In genomic region chr21:42009831-42010506, GRCh38 we compare ENCODE assay signal across 1 cellular context.
TF ChIP-seq lines count a peak whose summit lies in the region.

Gene ZBTB21 (minus strand): TSS chr21:42010360. CDS start chr21:41994095, 16,265 bp downstream.

TF ChIP-seq in GM12878, 131 proteins besides CTCF, POLR2A, EP300 and RAD21 (continued from another document and continues in another):
- TF ChIP-seq, protein P1, sequence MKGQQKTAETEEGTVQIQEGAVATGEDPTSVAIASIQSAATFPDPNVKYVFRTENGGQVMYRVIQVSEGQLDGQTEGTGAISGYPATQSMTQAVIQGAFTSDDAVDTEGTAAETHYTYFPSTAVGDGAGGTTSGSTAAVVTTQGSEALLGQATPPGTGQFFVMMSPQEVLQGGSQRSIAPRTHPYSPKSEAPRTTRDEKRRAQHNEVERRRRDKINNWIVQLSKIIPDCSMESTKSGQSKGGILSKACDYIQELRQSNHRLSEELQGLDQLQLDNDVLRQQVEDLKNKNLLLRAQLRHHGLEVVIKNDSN (IDR thresholded peaks at IDR 0.05; ENCODE audit: borderline replicate concordance, extremely low read length, insufficient read depth, low read depth, low read length): peak; percentile 81
- TF ChIP-seq STAT3 (IDR thresholded peaks at IDR 0.05; ENCODE audit: low read depth, low read length) (no peak), BACH1 (IDR thresholded peaks at IDR 0.05; ENCODE audit: borderline replicate concordance) (no peak), MTA3 (IDR thresholded peaks at IDR 0.05; ENCODE audit: borderline replicate concordance, low read length) (no peak), NFXL1 (IDR thresholded peaks at IDR 0.05; ENCODE audit: borderline replicate concordance) (no peak), JUND (IDR thresholded peaks at IDR 0.05; ENCODE audit: low read depth, low read length) (peak; percentile 55; the same call in 1 of the 2 replicates), PAX8 (IDR thresholded peaks at IDR 0.05) (no peak), BRCA1 (IDR thresholded peaks at IDR 0.05; ENCODE audit: low read depth, low read length) (no peak), RCOR1 (conservative IDR thresholded peaks at IDR 0.05; ENCODE audit: low read depth, low read length) (no peak), MEF2A (IDR thresholded peaks at IDR 0.05; ENCODE audit: insufficient read depth, low read depth, low read length) (0 out of 2 replicates have a peak, but pooled peaks have one; percentile 0), ASH2L (IDR thresholded peaks at IDR 0.05; ENCODE audit: borderline replicate concordance, low read depth) (no peak), FOXM1 (IDR thresholded peaks at IDR 0.05; ENCODE audit: low read depth, low read length) (no peak), SPI1 (IDR thresholded peaks at IDR 0.05; ENCODE audit: borderline replicate concordance, insufficient read depth, low read depth, low read length) (no peak), CEBPZ (IDR thresholded peaks at IDR 0.05; ENCODE audit: low read depth, low read length) (no peak), NBN (IDR thresholded peaks at IDR 0.05) (peak; percentile 99), MLLT1 (IDR thresholded peaks at IDR 0.05) (peak; percentile 96), RBBP5 (conservative IDR thresholded peaks at IDR 0.05) (no peak), NR2F1 (conservative IDR thresholded peaks at IDR 0.05) (0 out of 2 replicates have a peak, but pooled peaks have one; percentile 42), BCL11A (IDR thresholded peaks at IDR 0.05; ENCODE audit: low read depth, low read length) (no peak), SRF (IDR thresholded peaks at IDR 0.05; ENCODE audit: low read depth in 2 of 2, low read length in 2 of 2) (no peak), ZBTB4 (CRISPR knock-in tag; IDR thresholded peaks at IDR 0.05) (no peak), RUNX3 (IDR thresholded peaks at IDR 0.05; ENCODE audit: low read length) (no peak), IRF4 (IDR thresholded peaks at IDR 0.05; ENCODE audit: low read depth, low read length) (no peak), RELA (IDR thresholded peaks at IDR 0.05; ENCODE audit: borderline replicate concordance, partially characterized antibody) (peak; percentile 45), CBX3 (IDR thresholded peaks at IDR 0.05; ENCODE audit: borderline replicate concordance, low read depth) (no peak), ZNF24 (IDR thresholded peaks at IDR 0.05) (no peak), ZNF687 (IDR thresholded peaks at IDR 0.05) (peak; percentile 45; the same call in 1 of the 2 replicates), YBX1 (IDR thresholded peaks at IDR 0.05) (no peak), SREBF1 (IDR thresholded peaks at IDR 0.05; ENCODE audit: low read length) (no peak), MYB (IDR thresholded peaks at IDR 0.05; ENCODE audit: borderline replicate concordance, low read depth, low read length) (no peak), RB1 (IDR thresholded peaks at IDR 0.05; ENCODE audit: borderline replicate concordance) (peak; percentile 62; the same call in 1 of the 2 replicates)
- TF ChIP-seq, protein P2, sequence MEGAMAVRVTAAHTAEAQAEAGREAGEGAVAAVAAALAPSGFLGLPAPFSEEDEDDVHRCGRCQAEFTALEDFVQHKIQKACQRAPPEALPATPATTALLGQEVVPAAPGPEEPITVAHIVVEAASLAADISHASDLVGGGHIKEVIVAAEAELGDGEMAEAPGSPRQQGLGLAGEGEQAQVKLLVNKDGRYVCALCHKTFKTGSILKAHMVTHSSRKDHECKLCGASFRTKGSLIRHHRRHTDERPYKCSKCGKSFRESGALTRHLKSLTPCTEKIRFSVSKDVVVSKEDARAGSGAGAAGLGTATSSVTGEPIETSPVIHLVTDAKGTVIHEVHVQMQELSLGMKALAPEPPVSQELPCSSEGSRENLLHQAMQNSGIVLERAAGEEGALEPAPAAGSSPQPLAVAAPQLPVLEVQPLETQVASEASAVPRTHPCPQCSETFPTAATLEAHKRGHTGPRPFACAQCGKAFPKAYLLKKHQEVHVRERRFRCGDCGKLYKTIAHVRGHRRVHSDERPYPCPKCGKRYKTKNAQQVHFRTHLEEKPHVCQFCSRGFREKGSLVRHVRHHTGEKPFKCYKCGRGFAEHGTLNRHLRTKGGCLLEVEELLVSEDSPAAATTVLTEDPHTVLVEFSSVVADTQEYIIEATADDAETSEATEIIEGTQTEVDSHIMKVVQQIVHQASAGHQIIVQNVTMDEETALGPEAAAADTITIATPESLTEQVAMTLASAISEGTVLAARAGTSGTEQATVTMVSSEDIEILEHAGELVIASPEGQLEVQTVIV (IDR thresholded peaks at IDR 0.05; ENCODE audit: borderline replicate concordance, partially characterized antibody): no peak
- TF ChIP-seq, protein P3, sequence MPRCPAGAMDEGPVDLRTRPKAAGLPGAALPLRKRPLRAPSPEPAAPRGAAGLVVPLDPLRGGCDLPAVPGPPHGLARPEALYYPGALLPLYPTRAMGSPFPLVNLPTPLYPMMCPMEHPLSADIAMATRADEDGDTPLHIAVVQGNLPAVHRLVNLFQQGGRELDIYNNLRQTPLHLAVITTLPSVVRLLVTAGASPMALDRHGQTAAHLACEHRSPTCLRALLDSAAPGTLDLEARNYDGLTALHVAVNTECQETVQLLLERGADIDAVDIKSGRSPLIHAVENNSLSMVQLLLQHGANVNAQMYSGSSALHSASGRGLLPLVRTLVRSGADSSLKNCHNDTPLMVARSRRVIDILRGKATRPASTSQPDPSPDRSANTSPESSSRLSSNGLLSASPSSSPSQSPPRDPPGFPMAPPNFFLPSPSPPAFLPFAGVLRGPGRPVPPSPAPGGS (IDR thresholded peaks at IDR 0.05; ENCODE audit: borderline replicate concordance, insufficient read depth, low read depth, low read length, poor library complexity, severe bottlenecking): no peak
- TF ChIP-seq, protein P4, sequence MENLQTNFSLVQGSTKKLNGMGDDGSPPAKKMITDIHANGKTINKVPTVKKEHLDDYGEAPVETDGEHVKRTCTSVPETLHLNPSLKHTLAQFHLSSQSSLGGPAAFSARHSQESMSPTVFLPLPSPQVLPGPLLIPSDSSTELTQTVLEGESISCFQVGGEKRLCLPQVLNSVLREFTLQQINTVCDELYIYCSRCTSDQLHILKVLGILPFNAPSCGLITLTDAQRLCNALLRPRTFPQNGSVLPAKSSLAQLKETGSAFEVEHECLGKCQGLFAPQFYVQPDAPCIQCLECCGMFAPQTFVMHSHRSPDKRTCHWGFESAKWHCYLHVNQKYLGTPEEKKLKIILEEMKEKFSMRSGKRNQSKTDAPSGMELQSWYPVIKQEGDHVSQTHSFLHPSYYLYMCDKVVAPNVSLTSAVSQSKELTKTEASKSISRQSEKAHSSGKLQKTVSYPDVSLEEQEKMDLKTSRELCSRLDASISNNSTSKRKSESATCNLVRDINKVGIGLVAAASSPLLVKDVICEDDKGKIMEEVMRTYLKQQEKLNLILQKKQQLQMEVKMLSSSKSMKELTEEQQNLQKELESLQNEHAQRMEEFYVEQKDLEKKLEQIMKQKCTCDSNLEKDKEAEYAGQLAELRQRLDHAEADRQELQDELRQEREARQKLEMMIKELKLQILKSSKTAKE (IDR thresholded peaks at IDR 0.05; ENCODE audit: low read depth, poor library complexity, severe bottlenecking): no peak
- TF ChIP-seq, protein P5, sequence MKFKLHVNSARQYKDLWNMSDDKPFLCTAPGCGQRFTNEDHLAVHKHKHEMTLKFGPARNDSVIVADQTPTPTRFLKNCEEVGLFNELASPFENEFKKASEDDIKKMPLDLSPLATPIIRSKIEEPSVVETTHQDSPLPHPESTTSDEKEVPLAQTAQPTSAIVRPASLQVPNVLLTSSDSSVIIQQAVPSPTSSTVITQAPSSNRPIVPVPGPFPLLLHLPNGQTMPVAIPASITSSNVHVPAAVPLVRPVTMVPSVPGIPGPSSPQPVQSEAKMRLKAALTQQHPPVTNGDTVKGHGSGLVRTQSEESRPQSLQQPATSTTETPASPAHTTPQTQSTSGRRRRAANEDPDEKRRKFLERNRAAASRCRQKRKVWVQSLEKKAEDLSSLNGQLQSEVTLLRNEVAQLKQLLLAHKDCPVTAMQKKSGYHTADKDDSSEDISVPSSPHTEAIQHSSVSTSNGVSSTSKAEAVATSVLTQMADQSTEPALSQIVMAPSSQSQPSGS (IDR thresholded peaks at IDR 0.05; ENCODE audit: low read length): no peak
